ENCODE assay signal across 20 cellular contexts in genomic region chr3:53775834-53776251, GRCh38.
DNase-seq lines count a peak whose midpoint lies in the region; ATAC-seq and TF ChIP-seq lines count a peak whose summit lies in the region.
"Had no signal": no experiment of that assay in that cellular context is flagged by ENCODE, and none has a peak within 500 bp of the region (broad histone marks: within the 10 kb centered on the region; RNA-seq: fewer than 3 reads in every experiment).

No MANE protein-coding gene starts in this region.

- H3F3A ChIP-seq in PC-3 (ENCODE audit: low read length, unreplicated experiment): no peaks in the 10 kb centered on the region

- H3K9me2 ChIP-seq in PC-3 (replicated peaks; ENCODE audit: low read length): no peaks in the 10 kb centered on the region

- H3K4me3 Mint-ChIP-seq in HFFc6: no peak overlapping the region; the same call in 1 of the 2 replicates
- no peak overlapping the region for H3K4me3 Mint-ChIP-seq in activated CD8-positive, alpha-beta memory T cell treated with anti-CD3 and anti-CD28 coated beads, Interleukin-2, amount 10 ng/mL, durations not matched to agents 7 days and 5 days
- H3K4me3 Mint-ChIP-seq: central memory CD8-positive, alpha-beta T cell had no signal

- no peaks in the 10 kb centered on the region for H4K20me1 ChIP-seq in PC-3 (ENCODE audit: low read length)

- no TSS peak for BruUV-seq in PC-3 (replicated peaks; lab: Mats Ljungman, UMichigan)

- no peak for ATAC-seq in PC-3
- ATAC-seq in thoracic aorta (ENCODE audit: insufficient number of reproducible peaks, low FRiP score, low read depth): no peak
- no peak for ATAC-seq in activated CD8-positive, alpha-beta memory T cell treated with anti-CD3 and anti-CD28 coated beads, Interleukin-2, amount 10 ng/mL, durations not matched to agents 7 days and 5 days

- H3K36me3 ChIP-seq in PC-3 (ENCODE audit: low read depth, low read length): no peaks in the 10 kb centered on the region
- no peaks in the 10 kb centered on the region for H3K36me3 ChIP-seq in thoracic aorta
- H3K36me3 ChIP-seq: BE2C, Peyer's patch, stomach had no signal

- H3K27ac ChIP-seq in PC-3 (ENCODE audit: low read length) (no peak overlapping the region), thoracic aorta (peak overlapping the region; percentile 56 to 66)
- H3K27ac ChIP-seq: hepatocyte, parathyroid adenoma, Peyer's patch, stomach had no signal

- no peaks in the 10 kb centered on the region for H3K36me3 Mint-ChIP-seq in HFFc6 (ENCODE audit: low read depth)
- peaks cover 1% of the 10 kb centered on the region for H3K36me3 Mint-ChIP-seq in activated CD8-positive, alpha-beta memory T cell treated with anti-CD3 and anti-CD28 coated beads, Interleukin-2, amount 10 ng/mL, durations not matched to agents 7 days and 5 days

- H3K79me2 ChIP-seq in PC-3 (ENCODE audit: low read length): no peaks in the 10 kb centered on the region
- H3K79me2 ChIP-seq: hepatocyte, parathyroid adenoma had no signal

- POLR2A ChIA-PET in PC-3 (lab: Charles Lee; ENCODE audit: unreplicated experiment): no interaction called here

- peaks cover 43% of the 10 kb centered on the region for H3K4me1 Mint-ChIP-seq in HFFc6 (ENCODE audit: low read depth)
- H3K4me1 Mint-ChIP-seq in activated CD8-positive, alpha-beta memory T cell treated with anti-CD3 and anti-CD28 coated beads, Interleukin-2, amount 10 ng/mL, durations not matched to agents 7 days and 5 days: peaks cover 24% of the 10 kb centered on the region
- H3K4me1 Mint-ChIP-seq: central memory CD8-positive, alpha-beta T cell had no signal

- no peaks in the 10 kb centered on the region for H3K9me3 ChIP-seq in PC-3 (ENCODE audit: low read length)
- no peaks in the 10 kb centered on the region for H3K9me3 ChIP-seq in thoracic aorta
- H3K9me3 ChIP-seq: BE2C, Peyer's patch, stomach had no signal

- no peaks in the 10 kb centered on the region; the same call in none of the 2 replicates for H3K27me3 Mint-ChIP-seq in HFFc6 (ENCODE audit: insufficient read depth)
- peaks cover 35% of the 10 kb centered on the region for H3K27me3 Mint-ChIP-seq in activated CD8-positive, alpha-beta memory T cell treated with anti-CD3 and anti-CD28 coated beads, Interleukin-2, amount 10 ng/mL, durations not matched to agents 7 days and 5 days

- H3K9ac ChIP-seq in PC-3 (ENCODE audit: low read length): no peak overlapping the region
- H3K9ac ChIP-seq: parathyroid adenoma had no signal

- TF ChIP-seq CTCF in HFFc6 (IDR thresholded peaks at IDR 0.05) (no peak), PC-3 (conservative IDR thresholded peaks at IDR 0.05; ENCODE audit: low read depth, low read length) (no peak), fibroblast of mammary gland (conservative IDR thresholded peaks at IDR 0.05; ENCODE audit: control insufficient read depth, insufficient read depth, low read depth, low read length) (no peak), thoracic aorta (IDR thresholded peaks at IDR 0.05) (no peak)

- CTCF ChIA-PET in PC-3 (lab: Charles Lee): no interaction called here
- CTCF ChIA-PET in activated CD8-positive, alpha-beta memory T cell treated with anti-CD3 and anti-CD28 coated beads, Interleukin-2, amount 10 ng/mL, durations not matched to agents 7 days and 5 days (lab: Charles Lee): no interaction called here

- DNase-seq in HFFc6: peak; percentile 34
- peak; percentile 59 for DNase-seq in PC-3
- peak; percentile 7 for DNase-seq in fibroblast of mammary gland (ENCODE audit: low read depth)
- no peak for DNase-seq in thoracic aorta (ENCODE audit: low spot score)
- DNase-seq in NCI-H1105 (lab: John Stamatoyannopoulos, UW): no peak
- DNase-seq in activated CD8-positive, alpha-beta memory T cell treated with anti-CD3 and anti-CD28 coated beads, Interleukin-2, amount 10 ng/mL, durations not matched to agents 7 days and 5 days: no peak
- no peak for DNase-seq in NCI-H128 (lab: John Stamatoyannopoulos, UW; ENCODE audit: unreplicated experiment)
- DNase-seq: activated CD8-positive, alpha-beta memory T cell treated with anti-CD3 and anti-CD28 coated beads, Interleukin-2, amount 50 U/mL, for 4 hours; activated effector memory CD4-positive, alpha-beta T cell treated with Interleukin-2 at 50 U/mL for 16 hours; BE2C; effector CD8-positive, alpha-beta T cell; GDM1; NCI-H1694; NCI-H524; Peyer's patch; stomach had no signal

- no peaks in the 10 kb centered on the region for H3K4me1 ChIP-seq in PC-3 (ENCODE audit: insufficient read depth, low read length)
- H3K4me1 ChIP-seq in thoracic aorta (ENCODE audit: control insufficient read depth in 1 of 2, low read depth in 2 of 2): peaks cover 23 to 44% of the 10 kb centered on the region in 2 donors
- H3K4me1 ChIP-seq: BE2C, Peyer's patch had no signal

- no peak overlapping the region for H2AFZ ChIP-seq in PC-3 (ENCODE audit: low read length)
- H2AFZ ChIP-seq: hepatocyte, parathyroid adenoma had no signal

- intact Hi-C loops in PC-3 (cut with micrococcal nuclease): no loop called here

- H3K27me3 ChIP-seq in PC-3 (ENCODE audit: low read length) (peaks cover 84% of the 10 kb centered on the region), thoracic aorta (replicated peaks; ENCODE audit: insufficient read depth) (no peaks in the 10 kb centered on the region)
- H3K27me3 ChIP-seq: BE2C, hepatocyte, Peyer's patch, stomach had no signal

- H3K9me3 Mint-ChIP-seq in HFFc6: no peaks in the 10 kb centered on the region
- H3K9me3 Mint-ChIP-seq in activated CD8-positive, alpha-beta memory T cell treated with anti-CD3 and anti-CD28 coated beads, Interleukin-2, amount 10 ng/mL, durations not matched to agents 7 days and 5 days (ENCODE audit: low read depth): no peaks in the 10 kb centered on the region
- H3K9me3 Mint-ChIP-seq: central memory CD8-positive, alpha-beta T cell had no signal

- H3K27ac Mint-ChIP-seq in HFFc6: no peak overlapping the region; the same call in 1 of the 2 replicates
- H3K27ac Mint-ChIP-seq in activated CD8-positive, alpha-beta memory T cell treated with anti-CD3 and anti-CD28 coated beads, Interleukin-2, amount 10 ng/mL, durations not matched to agents 7 days and 5 days: no peak overlapping the region

- no peak overlapping the region for H3K4me3 ChIP-seq in PC-3 (ENCODE audit: low read length)
- H3K4me3 ChIP-seq in fibroblast of mammary gland (ENCODE audit: control insufficient read depth, low read depth, low read length): no peak overlapping the region
- no peak overlapping the region for H3K4me3 ChIP-seq in thoracic aorta
- H3K4me3 ChIP-seq: GM12878, hepatocyte, Peyer's patch, stomach had no signal

- no peak overlapping the region for H3K4me2 ChIP-seq in PC-3 (ENCODE audit: low read length)
- H3K4me2 ChIP-seq: hepatocyte had no signal

Comparison
In these comparisons a context has a peak if more than half of its experiments do, and no peak if none do; other contexts are left out.
1. DNase-seq: peak in HFFc6 (single experiment), PC-3 (single experiment) and fibroblast of mammary gland (single experiment); none in thoracic aorta (single experiment), NCI-H1105 (single experiment), activated CD8-positive, alpha-beta memory T cell treated with anti-CD3 and anti-CD28 coated beads, Interleukin-2, amount 10 ng/mL, durations not matched to agents 7 days and 5 days (single experiment) and NCI-H128 (single experiment).